ENCODE assay signal across 8 cellular contexts in genomic region chr3:49104427-49105291, GRCh38. TPM values are rescaled to one million over a fixed set of nuclear protein-coding genes. Genes with fewer than 3 reads are reported as not detected.
DNase-seq lines count a peak whose midpoint lies in the region; ATAC-seq, FAIRE-seq and TF ChIP-seq lines count a peak whose summit lies in the region.

Gene QARS1 (minus strand): TSS chr3:49104757. CDS start chr3:49104733, 24 bp downstream.

- TF ChIP-seq CTCF in D721Med (IDR thresholded peaks at IDR 0.05; ENCODE audit: insufficient read depth, missing control alignments) (no peak), PC-9 (conservative IDR thresholded peaks at IDR 0.05) (no peak)

- BruUV-seq in PC-9 (replicated peaks; lab: Mats Ljungman, UMichigan): no TSS peak

- no peaks in the 10 kb centered on the region for H3K27me3 ChIP-seq in PC-9 (ENCODE audit: insufficient read depth, low read depth)

- no peaks in the 10 kb centered on the region; the same call in 1 of the 2 replicates for H3F3A ChIP-seq in PC-9 (ENCODE audit: insufficient read depth, low read depth)

- peaks cover 16% of the 10 kb centered on the region for H3K79me2 ChIP-seq in PC-9 (ENCODE audit: low read depth)

- POLR2A ChIA-PET in PC-9 (lab: Charles Lee; ENCODE audit: unreplicated experiment): interaction anchor here (0.6 kb wide), 3 partner anchors 11 to 28 kb away, joined by 3 to 7 read pairs (median 6); partner anchors contain the start of genes QRICH1 and USP19

- peak within 1 kb of the TSS; percentile 93 for H3K4me2 ChIP-seq in PC-9

- H3K27ac ChIP-seq in PC-9 (peak within 1 kb of the TSS; percentile 58), epithelial cell of prostate (peak within 1 kb of the TSS; percentile 62)

- no peak for TF ChIP-seq RAD21 in Ishikawa (IDR thresholded peaks at IDR 0.05; ENCODE audit: low read depth)

- CTCF ChIA-PET in PC-9 (lab: Charles Lee): interaction anchor here (0.9 kb wide), 1 partner anchor 11 kb away, joined by 4 read pairs; the partner anchor contains the start of gene QRICH1

- TF ChIP-seq EP300 in Ishikawa (IDR thresholded peaks at IDR 0.05; ENCODE audit: borderline replicate concordance): peak; percentile 20; the same call in 1 of the 2 replicates

- DNase-seq in D721Med (ENCODE audit: insufficient read length, low spot score): peak; percentile 95
- DNase-seq in PC-9: peak; percentile 88 to 93
- peak; percentile 83 for DNase-seq in activated T-cell treated with anti-CD3 and anti-CD28 coated beads for 48 hours (ENCODE audit: low read depth)
- no peak for DNase-seq in epithelial cell of prostate (ENCODE audit: low read depth, low spot score)
- DNase-seq in mucosa of gallbladder (ENCODE audit: low spot score): peak; percentile 95
- peak; percentile 84 for DNase-seq in stimulated activated CD8-positive, alpha-beta memory T cell treated with anti-CD3 and anti-CD28 coated beads, Interleukin-4, amount 100 ng/mL, for 24 hours (ENCODE audit: low read depth)

- peaks cover 5% of the 10 kb centered on the region for H3K4me1 ChIP-seq in PC-9 (replicated peaks; ENCODE audit: insufficient read depth)

- peak; percentile 69 for ATAC-seq in GM21526 (IDR thresholded peaks at IDR 0.05; ENCODE audit: low FRiP score, unreplicated experiment)

- H3K9me3 ChIP-seq in PC-9 (ENCODE audit: insufficient read depth, low read depth): no peaks in the 10 kb centered on the region

- H3K9me2 ChIP-seq in PC-9 (ENCODE audit: insufficient read depth): no peaks in the 10 kb centered on the region

- H3K4me3 ChIP-seq in PC-9: peak within 1 kb of the TSS; percentile 96

- H2AFZ ChIP-seq in PC-9: peak within 1 kb of the TSS; percentile 96

- H4K20me1 ChIP-seq in PC-9 (ENCODE audit: insufficient read depth): no peaks in the 10 kb centered on the region

- intact Hi-C loops in PC-9 (cut with micrococcal nuclease; ENCODE audit: unreplicated experiment): loop anchor here (1.0 kb wide), 1 partner anchor 10 kb away; the partner anchor contains the start of gene QRICH1

- no peak for FAIRE-seq in D721Med (lab: Jason Lieb, UNC)

- peaks cover 5% of the 10 kb centered on the region; the same call in 1 of the 2 replicates for H3K36me3 ChIP-seq in PC-9 (ENCODE audit: low read depth)

TF ChIP-seq in Ishikawa, 13 proteins besides CTCF, POLR2A, EP300 and RAD21:
- no peak for TF ChIP-seq ZBTB7A (IDR thresholded peaks at IDR 0.05; ENCODE audit: low read depth)
- TF ChIP-seq USF1 (IDR thresholded peaks at IDR 0.05): no peak
- TF ChIP-seq MAX (IDR thresholded peaks at IDR 0.05): peak; percentile 36
- no peak for TF ChIP-seq CREB1 (IDR thresholded peaks at IDR 0.05; ENCODE audit: low read depth)
- TF ChIP-seq FOXM1 (IDR thresholded peaks at IDR 0.05; ENCODE audit: borderline replicate concordance, low read depth): peak; percentile 43; the same call in 1 of the 2 replicates
- peak; percentile 47; the same call in 1 of the 2 replicates for TF ChIP-seq TCF12 (IDR thresholded peaks at IDR 0.05; ENCODE audit: low read depth)
- TF ChIP-seq NFIC (IDR thresholded peaks at IDR 0.05): no peak
- TF ChIP-seq EGR1 (IDR thresholded peaks at IDR 0.05): no peak
- peak; percentile 92 for TF ChIP-seq YY1 (IDR thresholded peaks at IDR 0.05; ENCODE audit: low read depth)
- TF ChIP-seq TAF1 (IDR thresholded peaks at IDR 0.05; ENCODE audit: low read depth): peak; percentile 87
- TF ChIP-seq TEAD4 (IDR thresholded peaks at IDR 0.05): no peak; the same call in 1 of the 2 replicates
- TF ChIP-seq REST (IDR thresholded peaks at IDR 0.05; ENCODE audit: low read depth): no peak
- no peak for TF ChIP-seq CEBPB (IDR thresholded peaks at IDR 0.05)

RNA-seq across cellular contexts. Expression of gene QARS1, which starts in this region (rescaled TPM):
- total RNA-seq in PC-9 (2021): 334 and 337 TPM in 2 replicates
- total RNA-seq in mucosa of gallbladder: 207 TPM
